Comparison of ENCODE assay signal across 8 cellular contexts in the genomic region with DNA sequence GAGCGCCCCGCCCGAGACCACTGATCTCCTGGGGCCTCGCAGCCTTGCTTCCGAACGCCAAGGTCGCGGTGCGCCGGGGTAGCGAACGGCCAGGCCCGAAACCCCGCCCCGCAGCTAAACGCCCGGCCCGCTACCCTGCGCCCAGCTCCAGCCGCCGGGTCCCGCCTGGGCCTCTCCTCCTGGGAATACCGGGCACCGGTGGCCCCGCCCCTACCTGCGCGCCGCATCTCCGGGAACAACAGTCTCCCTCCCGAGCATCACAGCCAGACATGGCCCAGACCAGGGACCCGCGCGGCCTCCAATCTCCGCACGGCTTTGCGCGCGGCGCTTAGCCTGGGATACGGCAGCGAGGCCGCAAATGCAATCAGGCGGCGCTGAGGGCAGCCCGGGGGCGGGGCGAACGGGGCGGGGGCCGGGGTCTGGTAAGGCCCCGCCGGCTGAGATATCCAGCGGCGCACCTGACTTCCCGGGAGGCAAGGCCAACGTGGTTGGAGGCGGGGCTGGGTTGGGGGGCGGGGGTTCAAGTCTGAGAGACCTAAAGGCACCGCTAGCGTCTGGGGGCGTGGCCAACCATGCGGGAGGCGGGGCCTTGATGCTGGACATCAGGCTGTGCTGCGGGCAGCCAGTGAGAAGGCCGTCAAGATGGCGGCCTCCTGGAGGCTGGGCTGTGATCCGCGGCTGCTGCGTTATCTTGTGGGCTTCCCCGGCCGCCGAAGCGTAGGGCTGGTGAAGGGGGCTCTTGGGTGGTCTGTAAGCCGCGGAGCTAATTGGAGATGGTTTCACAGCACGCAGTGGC. TPM values are rescaled to one million over a fixed set of nuclear protein-coding genes. Genes with fewer than 3 reads are reported as not detected.
DNase-seq lines count a peak whose midpoint lies in the region; ATAC-seq and TF ChIP-seq lines count a peak whose summit lies in the region.

TSS of gene APIP (minus strand) at position 366 of the 796 bp plus-strand sequence. CDS start at position 271, 95 bp downstream.
TSS of gene PDHX (plus strand) at position 605 of the 796 bp plus-strand sequence. CDS start at position 643, 38 bp downstream.

- H3K4me2 ChIP-seq in OCI-LY1 (ENCODE audit: low read length), result peak within 1 kb of the TSS; percentile 88

- H3K9ac ChIP-seq in OCI-LY1 (ENCODE audit: low read length), result peak within 1 kb of the TSS; percentile 96

- no peaks in the 10 kb centered on the region for H3K9me2 ChIP-seq in OCI-LY1 (ENCODE audit: low read depth, low read length)

- H3K4me3 ChIP-seq in OCI-LY1 (ENCODE audit: low read depth, low read length, poor library complexity, severe bottlenecking), result peak within 1 kb of the TSS; percentile 94
- peak within 1 kb of the TSS; percentile 92 for H3K4me3 ChIP-seq in mesodermal cell (ENCODE audit: extremely low read depth, insufficient read depth, low read length, poor library complexity, severe bottlenecking)

- H3K36me3 ChIP-seq in OCI-LY1 (ENCODE audit: insufficient read depth, low read length) (peaks cover 16% of the 10 kb centered on the region), mesodermal cell (ENCODE audit: control insufficient read depth, insufficient read depth, low read length) (peaks cover 27% of the 10 kb centered on the region)

- WGBS in mesodermal cell (ENCODE audit: insufficient coverage in 2 of 2), 2 experiments, result 0 to 1% methylated on average over 49 to 62 of the region's 76 CpGs

- H3K27ac ChIP-seq in OCI-LY1 (ENCODE audit: low read depth, low read length, poor library complexity, severe bottlenecking), result peak within 1 kb of the TSS; percentile 64
- peak within 1 kb of the TSS; percentile 95 for H3K27ac ChIP-seq in mesodermal cell (ENCODE audit: low read depth, low read length, severe bottlenecking)

- peaks cover 33% of the 10 kb centered on the region for H3K4me1 ChIP-seq in OCI-LY1 (ENCODE audit: insufficient read depth, low read length, severe bottlenecking)
- peaks cover 6% of the 10 kb centered on the region for H3K4me1 ChIP-seq in mesodermal cell (ENCODE audit: control insufficient read depth, insufficient read depth, low read length, poor library complexity, severe bottlenecking)

- ATAC-seq in GM21526 (IDR thresholded peaks at IDR 0.05; ENCODE audit: low FRiP score, unreplicated experiment), result peak; percentile 93

- in situ Hi-C loops in endometrial microvascular endothelial cells (cut with HindIII; ENCODE audit: inconsistent ontology term, low pct_unique_long_range_greater_than_20kb, low sequenced_read_pairs), result no loop called here

- H3K79me2 ChIP-seq in OCI-LY1 (ENCODE audit: insufficient read depth, low read length), result peaks cover 30% of the 10 kb centered on the region

- no peak for TF ChIP-seq CTCF in OCI-LY1 (IDR thresholded peaks at IDR 0.05; ENCODE audit: low read length)

- no peaks in the 10 kb centered on the region for H4K20me1 ChIP-seq in OCI-LY1 (ENCODE audit: insufficient read depth, low read length)

- H3K27me3 ChIP-seq in OCI-LY1 (ENCODE audit: insufficient read depth, low read length), result no peaks in the 10 kb centered on the region

- H3F3A ChIP-seq in OCI-LY1 (ENCODE audit: insufficient read depth, low read length), result no peaks in the 10 kb centered on the region

- H2AFZ ChIP-seq in OCI-LY1 (ENCODE audit: low read length), result peak within 1 kb of the TSS; percentile 5; the same call in 1 of the 2 replicates

- H3K9me3 ChIP-seq in OCI-LY1 (ENCODE audit: low read length) (no peaks in the 10 kb centered on the region), mesodermal cell (ENCODE audit: control insufficient read depth, low read length) (no peaks in the 10 kb centered on the region)

- DNase-seq in DMS 273 (lab: John Stamatoyannopoulos, UW; ENCODE audit: unreplicated experiment) (peak; percentile 97), HuH-7 (ENCODE audit: low spot score) (peak; percentile 78)
- DNase-seq in activated CD8-positive, alpha-beta memory T cell treated with anti-CD3 and anti-CD28 coated beads, Interleukin-2, amount 50 U/mL, for 4 hours, result peak; percentile 98
- DNase-seq in stimulated activated CD8-positive, alpha-beta memory T cell treated with anti-CD3 and anti-CD28 coated beads, Interleukin-15, amount 100 ng/mL, for 24 hours (ENCODE audit: low read depth), result peak; percentile 91

RNA-seq across cellular contexts. Expression of gene APIP, which starts in this region (rescaled TPM):
- 29.3 TPM for total RNA-seq in endometrial microvascular endothelial cells (ENCODE audit: inconsistent ontology term)
- 23.1 TPM for polyA plus RNA-seq in mesodermal cell (2013, experiment 1 of 2)
- polyA plus RNA-seq in mesodermal cell (2013, experiment 2 of 2), result 31.2 TPM

RNA-seq across cellular contexts. Expression of gene PDHX, which starts in this region (rescaled TPM):
- 28.3 TPM for total RNA-seq in endometrial microvascular endothelial cells (ENCODE audit: inconsistent ontology term)
- polyA plus RNA-seq in mesodermal cell (2013, experiment 1 of 2), result 26.3 TPM
- 30.4 TPM for polyA plus RNA-seq in mesodermal cell (2013, experiment 2 of 2)

Comparison
In these comparisons a context has a peak if more than half of its experiments do, and no peak if none do; other contexts are left out.
1. Peak in every context shown above with its lines: DNase-seq, ATAC-seq, H3K4me3 ChIP-seq and H3K27ac ChIP-seq.